ENCODE assay signal across 8 cellular contexts in genomic region chr15:60374628-60375081, GRCh38. TPM values are rescaled to one million over a fixed set of nuclear protein-coding genes. Genes with fewer than 3 reads are reported as not detected.
A peak's percentile ranks its signal among the peaks of the same experiment; 100 is the strongest.
DNase-seq lines count a peak whose midpoint lies in the region; ATAC-seq, FAIRE-seq and TF ChIP-seq lines count a peak whose summit lies in the region.

No MANE protein-coding gene starts in this region.

- 41 to 59% (median 56%) methylated on average over 7 of the region's 7 CpGs for WGBS in small intestine, 3 donors

- no peak for FAIRE-seq in small intestine (lab: Jason Lieb, UNC)

- no peaks in the 10 kb centered on the region for H3K27me3 ChIP-seq in ACC112 (ENCODE audit: insufficient read depth, low read length)
- no peaks in the 10 kb centered on the region for H3K27me3 ChIP-seq in small intestine (ENCODE audit: control insufficient read depth in 2 of 2, insufficient read depth in 2 of 2, low read length in 2 of 2)

- H3K4me1 ChIP-seq in ACC112 (ENCODE audit: control insufficient read depth, insufficient read depth, low read length, unreplicated experiment) (peaks cover 93% of the 10 kb centered on the region), small intestine (ENCODE audit: control insufficient read depth in 2 of 2, insufficient read depth in 1 of 2, low read depth in 1 of 2, low read length in 1 of 2) (peaks cover 5 to 9% of the 10 kb centered on the region in 2 donors)

- H3K9me3 ChIP-seq in small intestine (ENCODE audit: control insufficient read depth, low read depth): no peaks in the 10 kb centered on the region

- H3K27ac ChIP-seq in ACC112 (ENCODE audit: low read depth, low read length) (peak overlapping the region; percentile 98), small intestine (ENCODE audit: low read depth in 1 of 2, low read length in 1 of 2) (peak overlapping the region in 1 of 2 donors; percentile 76)

- no peak overlapping the region for H2AFZ ChIP-seq in ACC112 (ENCODE audit: low read length, unreplicated experiment)

- peak; percentile 89; the same call in 1 of the 2 replicates for TF ChIP-seq EP300 in Ishikawa (IDR thresholded peaks at IDR 0.05; ENCODE audit: borderline replicate concordance)

- DNase-seq in SW480 (ENCODE audit: low spot score) (peak; percentile 93), left ventricle myocardium superior (peak; percentile 50), small intestine (peak; percentile 35), mesenteric fat pad (ENCODE audit: low spot score) (no peak), OCI-M1 (lab: John Stamatoyannopoulos, UW) (no peak)

- H3K36me3 ChIP-seq in ACC112 (ENCODE audit: insufficient read depth, low read length): peaks cover 64% of the 10 kb centered on the region
- H3K36me3 ChIP-seq in small intestine (ENCODE audit: control insufficient read depth in 2 of 2, insufficient read depth in 2 of 2, low read length in 2 of 2): peaks cover 7 to 14% of the 10 kb centered on the region in 2 donors

- peak overlapping the region; percentile 25; the same call in 1 of the 2 replicates for H3K4me3 ChIP-seq in ACC112 (ENCODE audit: low read depth, low read length)
- H3K4me3 ChIP-seq in small intestine (ENCODE audit: low read depth in 1 of 2, low read length in 2 of 2): no peak overlapping the region

- ATAC-seq in left ventricle myocardium superior: peak; percentile 68
- no peak for ATAC-seq in GM21447 (IDR thresholded peaks at IDR 0.05; ENCODE audit: unreplicated experiment)

- H3K79me2 ChIP-seq in ACC112 (ENCODE audit: control insufficient read depth, insufficient read depth, low read length, unreplicated experiment): peaks cover 77% of the 10 kb centered on the region

- peak; percentile 26; the same call in 1 of the 2 replicates for TF ChIP-seq RAD21 in Ishikawa (IDR thresholded peaks at IDR 0.05; ENCODE audit: low read depth)

- intact Hi-C loops in left ventricle myocardium superior (cut with micrococcal nuclease): no loop called here

TF ChIP-seq in Ishikawa, 13 proteins besides CTCF, POLR2A, EP300 and RAD21:
- TF ChIP-seq FOXM1 (IDR thresholded peaks at IDR 0.05; ENCODE audit: borderline replicate concordance, low read depth) (peak; percentile 63; the same call in 1 of the 2 replicates), NFIC (IDR thresholded peaks at IDR 0.05) (peak; percentile 64), TAF1 (IDR thresholded peaks at IDR 0.05; ENCODE audit: low read depth) (no peak), TEAD4 (IDR thresholded peaks at IDR 0.05) (0 out of 2 replicates have a peak, but pooled peaks have one; percentile 32), MAX (IDR thresholded peaks at IDR 0.05) (no peak; the same call in 1 of the 2 replicates), CREB1 (IDR thresholded peaks at IDR 0.05; ENCODE audit: low read depth) (no peak), REST (IDR thresholded peaks at IDR 0.05; ENCODE audit: low read depth) (no peak), USF1 (IDR thresholded peaks at IDR 0.05) (no peak), ZBTB7A (IDR thresholded peaks at IDR 0.05; ENCODE audit: low read depth) (0 out of 2 replicates have a peak, but pooled peaks have one; percentile 66), TCF12 (IDR thresholded peaks at IDR 0.05; ENCODE audit: low read depth) (peak; percentile 89), EGR1 (IDR thresholded peaks at IDR 0.05) (no peak), CEBPB (IDR thresholded peaks at IDR 0.05) (no peak)

RNA-seq across cellular contexts. Expression of gene ANXA2, which starts 23.1 kb away (rescaled TPM):
- total RNA-seq in left ventricle myocardium superior: 162 TPM
- polyA plus RNA-seq in small intestine: 1,000 to 10,000 TPM; 1,129 to 2,583 (median 1,917) TPM
- total RNA-seq in mesenteric fat pad: 1,205 TPM

Comparison
In these comparisons a context has a peak if more than half of its experiments do, and no peak if none do; other contexts are left out.
1. DNase-seq: peak in SW480 (single experiment), left ventricle myocardium superior (single experiment) and small intestine (single experiment); none in mesenteric fat pad (single experiment) and OCI-M1 (single experiment).